Comparison of ENCODE assay signal across 12 cellular contexts in genomic region chr1:203592156-203592555, GRCh38. TPM values are rescaled to one million over a fixed set of nuclear protein-coding genes. Genes with fewer than 3 reads are reported as not detected.
DNase-seq lines count a peak whose midpoint lies in the region; ATAC-seq and TF ChIP-seq lines count a peak whose summit lies in the region.
"Had no signal": no experiment of that assay in that cellular context is flagged by ENCODE, and none has a peak within 500 bp of the region (broad histone marks: within the 10 kb centered on the region; RNA-seq: fewer than 3 reads in every experiment).

No MANE protein-coding gene starts in this region.

- H3K4me3 Mint-ChIP-seq in activated T-helper 17 cell treated with anti-CD3 and anti-CD28 coated beads, Interleukin-2, amount 50 U/mL, for 72 hours: no peak overlapping the region
- H3K4me3 Mint-ChIP-seq: T-helper 2 cell treated with Interferon-gamma antibody and Interleukin-4, amounts not matched to agents 5 μg/mL and 100 μg/mL, for 36 hours had no signal

- H3K9me3 Mint-ChIP-seq in activated T-helper 17 cell treated with anti-CD3 and anti-CD28 coated beads, Interleukin-2, amount 50 U/mL, for 72 hours: no peaks in the 10 kb centered on the region
- H3K9me3 Mint-ChIP-seq: T-helper 2 cell treated with Interferon-gamma antibody and Interleukin-4, amounts not matched to agents 5 μg/mL and 100 μg/mL, for 36 hours had no signal

- H3K9ac ChIP-seq in HUES6 (ENCODE audit: low read length): peak overlapping the region; percentile 9

- no peaks in the 10 kb centered on the region for H3K36me3 Mint-ChIP-seq in activated T-helper 17 cell treated with anti-CD3 and anti-CD28 coated beads, Interleukin-2, amount 50 U/mL, for 72 hours (ENCODE audit: low read depth)

- H3K4me1 Mint-ChIP-seq in activated T-helper 17 cell treated with anti-CD3 and anti-CD28 coated beads, Interleukin-2, amount 50 U/mL, for 72 hours: peaks cover 8% of the 10 kb centered on the region

- H3K27ac Mint-ChIP-seq in activated T-helper 17 cell treated with anti-CD3 and anti-CD28 coated beads, Interleukin-2, amount 50 U/mL, for 72 hours: peak overlapping the region; percentile 56
- H3K27ac Mint-ChIP-seq: T-helper 2 cell treated with Interferon-gamma antibody and Interleukin-4, amounts not matched to agents 5 μg/mL and 100 μg/mL, for 36 hours had no signal

- H3K4me3 ChIP-seq in HUES6 (ENCODE audit: low read depth, low read length) (no peak overlapping the region), retinal pigment epithelial cell (ENCODE audit: low read length) (no peak overlapping the region)
- H3K4me3 ChIP-seq: breast epithelium had no signal

- ATAC-seq in activated T-helper 17 cell treated with anti-CD3 and anti-CD28 coated beads, Interleukin-2, amount 50 U/mL, for 72 hours (replicated peaks): no peak
- no peak for ATAC-seq in GM21576 (IDR thresholded peaks at IDR 0.05; ENCODE audit: unreplicated experiment)
- ATAC-seq in GM21360 (IDR thresholded peaks at IDR 0.05; ENCODE audit: unreplicated experiment): no peak

- no peaks in the 10 kb centered on the region for H3K27me3 ChIP-seq in HUES6 (ENCODE audit: control insufficient read depth, insufficient read depth, low read length)
- H3K27me3 ChIP-seq: breast epithelium had no signal

- no peaks in the 10 kb centered on the region for H3K9me3 ChIP-seq in HUES6 (ENCODE audit: control insufficient read depth, insufficient read depth, low read depth, low read length)
- H3K9me3 ChIP-seq: breast epithelium had no signal

- H3K4me1 ChIP-seq in HUES6 (ENCODE audit: control insufficient read depth, insufficient read depth, low read length): peaks cover 49% of the 10 kb centered on the region

- DNase-seq in iPS-NIHi11 (ENCODE audit: low spot score): peak; percentile 74
- peak; percentile 37 for DNase-seq in retinal pigment epithelial cell (ENCODE audit: low read depth)
- DNase-seq in DMS 273 (lab: John Stamatoyannopoulos, UW; ENCODE audit: unreplicated experiment): no peak
- DNase-seq in NK-92 (lab: John Stamatoyannopoulos, UW; ENCODE audit: unreplicated experiment): no peak
- DNase-seq: activated CD8-positive, alpha-beta memory T cell treated with anti-CD3 and anti-CD28 coated beads, Interleukin-2, amount 50 U/mL, for 48 hours; GOT3 had no signal

- H3K27ac ChIP-seq in HUES6 (ENCODE audit: low read depth, low read length): peak overlapping the region; percentile 32; the same call in 1 of the 2 replicates
- H3K27ac ChIP-seq: breast epithelium had no signal

- no peaks in the 10 kb centered on the region for H3K27me3 Mint-ChIP-seq in activated T-helper 17 cell treated with anti-CD3 and anti-CD28 coated beads, Interleukin-2, amount 50 U/mL, for 72 hours

- no peak for TF ChIP-seq CTCF in retinal pigment epithelial cell (conservative IDR thresholded peaks at IDR 0.05; ENCODE audit: low read depth, low read length)

- H3K36me3 ChIP-seq in HUES6 (ENCODE audit: control insufficient read depth, insufficient read depth, low read length): no peaks in the 10 kb centered on the region
- H3K36me3 ChIP-seq: breast epithelium had no signal

RNA-seq across cellular contexts. Expression of gene ATP2B4, which starts 34.5 kb away (rescaled TPM):
- 100 to 1,000 TPM; 101 TPM for total RNA-seq in activated T-helper 17 cell treated with anti-CD3 and anti-CD28 coated beads, Interleukin-2, amount 50 U/mL, for 72 hours

Comparison
In these comparisons a context has a peak if more than half of its experiments do, and no peak if none do; other contexts are left out.
1. DNase-seq: peak in iPS-NIHi11 (single experiment) and retinal pigment epithelial cell (single experiment); none in DMS 273 (single experiment) and NK-92 (single experiment).